Comparison of ENCODE assay signal across 21 cellular contexts in the genomic region with DNA sequence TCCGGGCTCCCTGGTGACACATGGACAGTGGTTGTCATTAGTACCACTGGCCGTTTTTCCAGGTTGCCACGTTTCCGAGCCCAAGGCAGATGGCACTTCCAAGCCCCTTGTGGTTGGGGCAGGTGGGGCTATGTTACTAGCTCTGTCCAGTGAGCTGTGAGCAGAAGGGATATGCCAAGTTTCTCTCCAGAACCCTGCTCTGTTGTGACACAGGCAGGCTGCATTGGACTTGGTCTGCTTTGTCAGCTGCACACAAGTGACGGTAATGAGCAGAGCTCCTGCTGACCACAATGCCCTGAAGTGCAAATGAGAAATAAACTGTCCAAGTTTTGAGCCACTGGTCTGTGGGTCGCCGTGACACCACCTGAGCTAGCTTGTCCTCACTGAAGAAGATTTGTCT.
"Had no signal": no experiment of that assay in that cellular context is flagged by ENCODE, and none has a peak within 500 bp of the region (broad histone marks: within the 10 kb centered on the region; RNA-seq: fewer than 3 reads in every experiment).

No MANE protein-coding gene starts in this region.

- ATAC-seq: left lung; lower lobe of right lung; right cardiac atrium; stimulated activated naive CD8-positive, alpha-beta T cell treated with anti-CD3 and anti-CD28 coated beads, Interleukin-15, Interleukin-2, amounts not matched to agents 100 U/mL and 50 U/mL, for 24 hours had no signal

- DNase-seq: activated CD4-positive, alpha-beta T cell treated with anti-CD3 and anti-CD28 coated beads for 4 hours; activated CD4-positive, alpha-beta T cell treated with anti-CD3 and anti-CD28 coated beads, Interleukin-2, amount 50 U/mL, for 4 hours; activated CD4-positive, CD25-positive, alpha-beta regulatory T cell; activated gamma-delta T cell treated with Interleukin-2 at 50 U/mL for 16 hours; activated naive CD4-positive, alpha-beta T cell treated with anti-CD3 and anti-CD28 coated beads, Interleukin-2, amount 50 U/mL, for 16 hours; amniotic stem cell; effector CD4-positive, alpha-beta T cell; left lung; lower lobe of right lung; mesenchymal stem cell; nucleus accumbens; right cardiac atrium; stimulated activated CD4-positive, alpha-beta T cell treated with anti-CD3 and anti-CD28 coated beads, Interleukin-2, amount 100 ng/mL, for 48 hours; stimulated activated naive CD8-positive, alpha-beta T cell treated with anti-CD3 and anti-CD28 coated beads, Interleukin-15, Interleukin-2, amounts not matched to agents 100 U/mL and 50 U/mL, for 24 hours; T-helper 1 cell; testis had no signal

- H3K4me3 ChIP-seq: breast epithelium, left lung, lower lobe of right lung, testis, vagina had no signal

- H3K4me1 ChIP-seq: breast epithelium, testis had no signal

- H3K36me3 ChIP-seq: breast epithelium, left lung, lower lobe of right lung, vagina had no signal

- H3K36me3 Mint-ChIP-seq: type B pancreatic cell had no signal

- H3K9me3 ChIP-seq: breast epithelium, left lung, lower lobe of right lung, testis, vagina had no signal

- H3K4me3 Mint-ChIP-seq: dendritic cell treated with granulocyte-macrophage colony-stimulating factor and Interleukin-4, amounts not matched to agents 40 ng/mL and 50 ng/mL, for 4 days had no signal

- H3K27me3 ChIP-seq: testis, vagina had no signal

- H3K27ac Mint-ChIP-seq: activated T-helper 1 cell treated with anti-CD3 and anti-CD28 coated beads, Interleukin-12 subunit alpha, Interleukin-12 subunit beta, Interleukin-2, Interleukin-4 antibody, amounts not matched to agents 30 ng/mL and 10 ng/mL and 1 ng/mL, durations not matched to agents 14 hours and 24 hours and 36 hours; type B pancreatic cell had no signal

- H3K27ac ChIP-seq: breast epithelium, left lung, lower lobe of right lung, testis, vagina had no signal
